9 cellular contexts compared by ENCODE assay signal in genomic region chr3:10357592-10358308, GRCh38. TPM values are rescaled to one million over a fixed set of nuclear protein-coding genes. Genes with fewer than 3 reads are reported as not detected.
DNase-seq lines count a peak whose midpoint lies in the region; ATAC-seq lines count a peak whose summit lies in the region.
"Had no signal": no experiment of that assay in that cellular context is flagged by ENCODE, and none has a peak within 500 bp of the region (broad histone marks: within the 10 kb centered on the region; RNA-seq: fewer than 3 reads in every experiment).

No MANE protein-coding gene starts in this region.

- no peak overlapping the region for H3K27ac Mint-ChIP-seq in activated CD4-positive, alpha-beta T cell treated with anti-CD3 and anti-CD28 coated beads for 36 hours
- no peak overlapping the region for H3K27ac Mint-ChIP-seq in activated CD4-positive, alpha-beta T cell treated with anti-CD3 and anti-CD28 coated beads, Interleukin-2, amount 10 ng/mL, durations not matched to agents 7 days and 5 days

- POLR2A ChIA-PET in activated CD4-positive, alpha-beta T cell treated with anti-CD3 and anti-CD28 coated beads for 36 hours (lab: Charles Lee) = interaction anchor here (0.6 kb wide), 1 partner anchor 194 kb away, joined by 3 read pairs; no protein-coding TSS in a partner anchor
- POLR2A ChIA-PET in activated CD4-positive, alpha-beta T cell treated with anti-CD3 and anti-CD28 coated beads, Interleukin-2, amount 10 ng/mL, durations not matched to agents 7 days and 5 days (lab: Charles Lee) = no interaction called here

- intact Hi-C loops in activated CD4-positive, alpha-beta T cell treated with anti-CD3 and anti-CD28 coated beads for 36 hours (cut with DNase I, micrococcal nuclease) = no loop called here

- peaks cover 20% of the 10 kb centered on the region for H3K27me3 Mint-ChIP-seq in activated CD4-positive, alpha-beta T cell treated with anti-CD3 and anti-CD28 coated beads for 36 hours
- peaks cover 2% of the 10 kb centered on the region for H3K27me3 Mint-ChIP-seq in activated CD4-positive, alpha-beta T cell treated with anti-CD3 and anti-CD28 coated beads, Interleukin-2, amount 10 ng/mL, durations not matched to agents 7 days and 5 days

- DNase-seq in activated CD4-positive, alpha-beta T cell treated with anti-CD3 and anti-CD28 coated beads for 36 hours = peak; percentile 35
- DNase-seq in activated CD4-positive, alpha-beta T cell treated with anti-CD3 and anti-CD28 coated beads, Interleukin-2, amount 10 ng/mL, durations not matched to agents 7 days and 5 days = no peak
- DNase-seq in NCI-H226 (peak; percentile 89), NCI-H1048 (lab: John Stamatoyannopoulos, UW) (no peak)
- DNase-seq in stimulated activated naive CD8-positive, alpha-beta T cell treated with anti-CD3 and anti-CD28 coated beads, Interleukin-15, Interleukin-2, amounts not matched to agents 100 U/mL and 50 U/mL, for 24 hours = no peak

- H3K4me3 Mint-ChIP-seq in activated CD4-positive, alpha-beta T cell treated with anti-CD3 and anti-CD28 coated beads for 36 hours = no peak overlapping the region
- no peak overlapping the region for H3K4me3 Mint-ChIP-seq in activated CD4-positive, alpha-beta T cell treated with anti-CD3 and anti-CD28 coated beads, Interleukin-2, amount 10 ng/mL, durations not matched to agents 7 days and 5 days
- H3K4me3 Mint-ChIP-seq: CD14-positive monocyte had no signal

- CTCF ChIA-PET in activated CD4-positive, alpha-beta T cell treated with anti-CD3 and anti-CD28 coated beads for 36 hours (lab: Charles Lee) = interaction anchor here (0.5 to 1.5 kb wide), 4 partner anchors 14 to 1228 kb away, joined by 3 read pairs; no protein-coding TSS in a partner anchor
- CTCF ChIA-PET in activated CD4-positive, alpha-beta T cell treated with anti-CD3 and anti-CD28 coated beads, Interleukin-2, amount 10 ng/mL, durations not matched to agents 7 days and 5 days (lab: Charles Lee) = no interaction called here

- ATAC-seq in activated CD4-positive, alpha-beta T cell treated with anti-CD3 and anti-CD28 coated beads for 36 hours = peak; percentile 63
- ATAC-seq in esophagus mucosa (peak; percentile 58), HG02938 (IDR thresholded peaks at IDR 0.05; ENCODE audit: unreplicated experiment) (no peak), HG02852 (IDR thresholded peaks at IDR 0.05; ENCODE audit: unreplicated experiment) (no peak)
- ATAC-seq in stimulated activated naive CD8-positive, alpha-beta T cell treated with anti-CD3 and anti-CD28 coated beads, Interleukin-15, Interleukin-2, amounts not matched to agents 100 U/mL and 50 U/mL, for 24 hours = peak; percentile 41

- H3K4me1 Mint-ChIP-seq in activated CD4-positive, alpha-beta T cell treated with anti-CD3 and anti-CD28 coated beads for 36 hours = peaks cover 7% of the 10 kb centered on the region
- H3K4me1 Mint-ChIP-seq in activated CD4-positive, alpha-beta T cell treated with anti-CD3 and anti-CD28 coated beads, Interleukin-2, amount 10 ng/mL, durations not matched to agents 7 days and 5 days = no peaks in the 10 kb centered on the region

- no peaks in the 10 kb centered on the region for H3K36me3 Mint-ChIP-seq in activated CD4-positive, alpha-beta T cell treated with anti-CD3 and anti-CD28 coated beads for 36 hours (ENCODE audit: low read depth)
- H3K36me3 Mint-ChIP-seq in activated CD4-positive, alpha-beta T cell treated with anti-CD3 and anti-CD28 coated beads, Interleukin-2, amount 10 ng/mL, durations not matched to agents 7 days and 5 days (ENCODE audit: low read depth) = no peaks in the 10 kb centered on the region
- H3K36me3 Mint-ChIP-seq: CD14-positive monocyte had no signal

- H3K9me3 Mint-ChIP-seq in activated CD4-positive, alpha-beta T cell treated with anti-CD3 and anti-CD28 coated beads for 36 hours (ENCODE audit: low read depth) = no peaks in the 10 kb centered on the region
- no peaks in the 10 kb centered on the region for H3K9me3 Mint-ChIP-seq in activated CD4-positive, alpha-beta T cell treated with anti-CD3 and anti-CD28 coated beads, Interleukin-2, amount 10 ng/mL, durations not matched to agents 7 days and 5 days

RNA-seq across cellular contexts. Expression of gene SEC13, which starts 36.8 kb away (rescaled TPM):
- total RNA-seq in activated CD4-positive, alpha-beta T cell treated with anti-CD3 and anti-CD28 coated beads for 36 hours = 10 to 100 TPM; 89.9 to 92.0 TPM
- 10 to 100 TPM; 81.3 to 85.5 TPM for total RNA-seq in activated CD4-positive, alpha-beta T cell treated with anti-CD3 and anti-CD28 coated beads, Interleukin-2, amount 10 ng/mL, durations not matched to agents 7 days and 5 days
- total RNA-seq in esophagus mucosa = 77.4 TPM

Comparison
In these comparisons a context has a peak if more than half of its experiments do, and no peak if none do; other contexts are left out.
1. DNase-seq: peak in activated CD4-positive, alpha-beta T cell treated with anti-CD3 and anti-CD28 coated beads for 36 hours (single experiment) and NCI-H226 (single experiment); none in activated CD4-positive, alpha-beta T cell treated with anti-CD3 and anti-CD28 coated beads, Interleukin-2, amount 10 ng/mL, durations not matched to agents 7 days and 5 days (single experiment), stimulated activated naive CD8-positive, alpha-beta T cell treated with anti-CD3 and anti-CD28 coated beads, Interleukin-15, Interleukin-2, amounts not matched to agents 100 U/mL and 50 U/mL, for 24 hours (single experiment) and NCI-H1048 (single experiment).
2. ATAC-seq: peak in activated CD4-positive, alpha-beta T cell treated with anti-CD3 and anti-CD28 coated beads for 36 hours (single experiment), esophagus mucosa (single experiment) and stimulated activated naive CD8-positive, alpha-beta T cell treated with anti-CD3 and anti-CD28 coated beads, Interleukin-15, Interleukin-2, amounts not matched to agents 100 U/mL and 50 U/mL, for 24 hours (single experiment); none in HG02938 (single experiment) and HG02852 (single experiment).